In genomic region chr1:103162360-103162759, GRCh38 we compare ENCODE assay signal across 27 cellular contexts. TPM values are rescaled to one million over a fixed set of nuclear protein-coding genes. Genes with fewer than 3 reads are reported as not detected.
A peak's percentile ranks its signal among the peaks of the same experiment; 100 is the strongest.
DNase-seq lines count a peak whose midpoint lies in the region; ATAC-seq and TF ChIP-seq lines count a peak whose summit lies in the region.
"Had no signal": no experiment of that assay in that cellular context is flagged by ENCODE, and none has a peak within 500 bp of the region (broad histone marks: within the 10 kb centered on the region; RNA-seq: fewer than 3 reads in every experiment).

No MANE protein-coding gene starts in this region.

- H3K4me1 ChIP-seq in A673 (ENCODE audit: insufficient read depth, low read length, poor library complexity, severe bottlenecking): peaks cover 5% of the 10 kb centered on the region
- H3K4me1 ChIP-seq: BE2C, right lobe of liver, SJCRH30, tibial artery had no signal

- POLR2A ChIA-PET in A673 (lab: Charles Lee; ENCODE audit: low non-redundant PET): no interaction called here

- TF ChIP-seq CTCF in A673 (conservative IDR thresholded peaks at IDR 0.05; ENCODE audit: low read depth, low read length): no peak

- H3K9me3 ChIP-seq in A673 (ENCODE audit: low read depth, low read length, poor library complexity, severe bottlenecking): no peaks in the 10 kb centered on the region
- H3K9me3 ChIP-seq: ovary, right lobe of liver, SJCRH30 had no signal

- no peak overlapping the region for H3K4me3 ChIP-seq in A673 (ENCODE audit: low read depth, low read length, poor library complexity, severe bottlenecking)
- H3K4me3 ChIP-seq: ovary, right lobe of liver, SJCRH30, tibial artery had no signal

- H3K27me3 ChIP-seq in A673 (replicated peaks; ENCODE audit: insufficient read depth, low read depth, low read length, poor library complexity): no peaks in the 10 kb centered on the region
- H3K27me3 ChIP-seq: BE2C, ovary, right lobe of liver, SJCRH30, tibial artery had no signal

- DNase-seq in A673 (ENCODE audit: low spot score): peak; percentile 80
- DNase-seq in DMS153 treated with DMSO at 0.1 percent for 48 hours (lab: John Stamatoyannopoulos, UW; ENCODE audit: unreplicated experiment): peak; percentile 21
- peak; percentile 3 for DNase-seq in SK-N-DZ (ENCODE audit: low spot score)
- no peak for DNase-seq in NK-92 (lab: John Stamatoyannopoulos, UW; ENCODE audit: unreplicated experiment)
- DNase-seq in 8988T: no peak
- DNase-seq: activated effector memory CD4-positive, alpha-beta T cell treated with anti-CD3 and anti-CD28 coated beads, Interleukin-2, amount 50 U/mL, for 16 hours; BE2C; COR-L47; HCEC 1CT; kidney; naive B cell; NCI-H1092; ovary; right lobe of liver; SJCRH30; stimulated activated naive B cell treated with anti-CD40 and anti-IgM and Interleukin-4, amounts not matched to agents 10 μg/mL and 1 μg/mL and 100 μg/mL, for 72 hours; tibial artery had no signal

- no peaks in the 10 kb centered on the region for H3K36me3 ChIP-seq in A673 (ENCODE audit: insufficient read depth, low read length, poor library complexity, severe bottlenecking)
- H3K36me3 ChIP-seq: BE2C, ovary, right lobe of liver, SJCRH30, tibial artery had no signal

- ATAC-seq in HG02870 (IDR thresholded peaks at IDR 0.05; ENCODE audit: unreplicated experiment) (peak; percentile 71), GM18861 (IDR thresholded peaks at IDR 0.05; ENCODE audit: unreplicated experiment) (no peak)
- ATAC-seq: Panc1; right lobe of liver; stimulated activated naive B cell treated with anti-CD40 and anti-IgM and Interleukin-4, amounts not matched to agents 10 μg/mL and 1 μg/mL and 100 μg/mL, for 72 hours; WTC11 had no signal

- CTCF ChIA-PET in A673 (lab: Charles Lee): interaction anchor here (0.6 kb wide), 1 partner anchor 88 kb away, joined by 8 read pairs; no protein-coding TSS in a partner anchor

- no TSS peak for BruUV-seq in A673 (replicated peaks; lab: Mats Ljungman, UMichigan)

- intact Hi-C loops in A673 (cut with micrococcal nuclease; ENCODE audit: unreplicated experiment): no loop called here

- H3K27ac ChIP-seq in A673 (ENCODE audit: low read depth, low read length, poor library complexity, severe bottlenecking): no peak overlapping the region
- H3K27ac ChIP-seq: KMS-11, ovary, right lobe of liver, SJCRH30, tibial artery had no signal

RNA-seq across cellular contexts. Expression of gene COL11A1, which starts 54.0 kb away (rescaled TPM):
- total RNA-seq in A673 (2021): 0.31 and 0.37 TPM in 2 replicates
- polyA plus RNA-seq in SK-N-DZ (2014; cell fraction: cytosol; rRNA removed): 14.6 and 22.1 TPM in 2 replicates
- 233 and 240 TPM in 2 replicates for polyA plus RNA-seq in SK-N-DZ (2014; cell fraction: nucleus; rRNA removed)
- total RNA-seq: activated CD8-positive, alpha-beta memory T cell treated with anti-CD3 and anti-CD28 coated beads for 36 hours; endothelial cell of umbilical vein; HT-29; lung microvascular endothelial cell; SJCRH30; T-helper 2 cell treated with Interferon-gamma antibody and Interleukin-4, amounts not matched to agents 100 ng/mL and 5 ng/mL, for 36 hours had no signal
- polyA plus RNA-seq: endothelial cell of umbilical vein had no signal

Comparison
In these comparisons a context has a peak if more than half of its experiments do, and no peak if none do; other contexts are left out.
1. DNase-seq: peak in A673 (single experiment), DMS153 treated with DMSO at 0.1 percent for 48 hours (single experiment) and SK-N-DZ (single experiment); none in NK-92 (single experiment) and 8988T (single experiment).